1 cellular context compared by ENCODE assay signal in the genomic region with DNA sequence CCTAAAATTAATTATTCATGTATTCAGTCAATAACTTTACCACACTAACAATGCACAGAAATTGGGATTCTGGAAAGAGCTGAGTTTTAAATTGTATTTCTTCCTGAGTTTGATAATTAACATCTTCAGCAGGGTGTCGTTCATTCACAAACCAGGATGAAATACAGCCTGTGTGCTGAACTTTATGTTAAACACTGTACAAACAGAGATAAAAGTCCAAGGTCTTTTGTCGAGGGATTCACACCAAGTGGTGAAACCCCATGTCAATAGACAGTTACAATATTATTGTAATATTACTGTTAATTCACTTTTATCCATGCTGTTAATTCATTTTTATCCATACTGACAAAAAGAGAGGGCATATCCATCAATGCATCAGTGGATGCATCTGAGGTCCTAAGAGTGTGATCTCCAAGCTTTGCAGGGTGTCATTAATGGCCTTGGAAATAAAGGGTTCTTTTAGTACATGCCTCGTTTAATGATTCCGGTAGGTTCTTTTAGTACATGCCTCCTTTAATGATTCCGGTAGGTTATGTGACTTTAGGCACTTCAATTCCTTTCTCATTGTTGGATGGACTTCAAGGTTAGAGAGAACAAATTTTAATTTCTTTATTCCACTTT.
TF ChIP-seq lines count a peak whose summit lies in the region.

No MANE protein-coding gene starts in this region.

TF ChIP-seq in HepG2, 621 proteins besides CTCF, POLR2A, EP300 and RAD21 (continued from another document and continues in another):
- no peak for TF ChIP-seq MED8 (CRISPR knock-in tag; IDR thresholded peaks at IDR 0.05; ENCODE audit: insufficient replicate concordance)
- no peak for TF ChIP-seq ZNF747 (CRISPR knock-in tag; IDR thresholded peaks at IDR 0.05; ENCODE audit: borderline replicate concordance)
- TF ChIP-seq HNRNPK (IDR thresholded peaks at IDR 0.05; ENCODE audit: low read depth, low read length, poor library complexity, severe bottlenecking) = no peak
- TF ChIP-seq ZNF773 (CRISPR knock-in tag; IDR thresholded peaks at IDR 0.05; ENCODE audit: borderline replicate concordance) = no peak
- TF ChIP-seq, protein P1, sequence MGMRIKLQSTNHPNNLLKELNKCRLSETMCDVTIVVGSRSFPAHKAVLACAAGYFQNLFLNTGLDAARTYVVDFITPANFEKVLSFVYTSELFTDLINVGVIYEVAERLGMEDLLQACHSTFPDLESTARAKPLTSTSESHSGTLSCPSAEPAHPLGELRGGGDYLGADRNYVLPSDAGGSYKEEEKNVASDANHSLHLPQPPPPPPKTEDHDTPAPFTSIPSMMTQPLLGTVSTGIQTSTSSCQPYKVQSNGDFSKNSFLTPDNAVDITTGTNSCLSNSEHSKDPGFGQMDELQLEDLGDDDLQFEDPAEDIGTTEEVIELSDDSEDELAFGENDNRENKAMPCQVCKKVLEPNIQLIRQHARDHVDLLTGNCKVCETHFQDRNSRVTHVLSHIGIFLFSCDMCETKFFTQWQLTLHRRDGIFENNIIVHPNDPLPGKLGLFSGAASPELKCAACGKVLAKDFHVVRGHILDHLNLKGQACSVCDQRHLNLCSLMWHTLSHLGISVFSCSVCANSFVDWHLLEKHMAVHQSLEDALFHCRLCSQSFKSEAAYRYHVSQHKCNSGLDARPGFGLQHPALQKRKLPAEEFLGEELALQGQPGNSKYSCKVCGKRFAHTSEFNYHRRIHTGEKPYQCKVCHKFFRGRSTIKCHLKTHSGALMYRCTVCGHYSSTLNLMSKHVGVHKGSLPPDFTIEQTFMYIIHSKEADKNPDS (CRISPR knock-in tag; IDR thresholded peaks at IDR 0.05) = no peak
- TF ChIP-seq RARA (CRISPR knock-in tag; IDR thresholded peaks at IDR 0.05) = peak; percentile 82
- no peak for TF ChIP-seq ELF1 (CRISPR knock-in tag; IDR thresholded peaks at IDR 0.05)
- TF ChIP-seq, protein P2, sequence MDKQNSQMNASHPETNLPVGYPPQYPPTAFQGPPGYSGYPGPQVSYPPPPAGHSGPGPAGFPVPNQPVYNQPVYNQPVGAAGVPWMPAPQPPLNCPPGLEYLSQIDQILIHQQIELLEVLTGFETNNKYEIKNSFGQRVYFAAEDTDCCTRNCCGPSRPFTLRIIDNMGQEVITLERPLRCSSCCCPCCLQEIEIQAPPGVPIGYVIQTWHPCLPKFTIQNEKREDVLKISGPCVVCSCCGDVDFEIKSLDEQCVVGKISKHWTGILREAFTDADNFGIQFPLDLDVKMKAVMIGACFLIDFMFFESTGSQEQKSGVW (CRISPR knock-in tag; IDR thresholded peaks at IDR 0.05; ENCODE audit: borderline replicate concordance) = no peak
- TF ChIP-seq U2AF1 (optimal IDR thresholded peaks at IDR 0.05; ENCODE audit: low read depth, low read length) = no peak
- TF ChIP-seq SP140L (CRISPR knock-in tag; IDR thresholded peaks at IDR 0.05; ENCODE audit: borderline replicate concordance) = 0 out of 2 replicates have a peak, but pooled peaks have one; percentile 29
- no peak for TF ChIP-seq ZNF333 (CRISPR knock-in tag; IDR thresholded peaks at IDR 0.05; ENCODE audit: borderline replicate concordance)
- no peak for TF ChIP-seq ZSCAN21 (CRISPR knock-in tag; IDR thresholded peaks at IDR 0.05; ENCODE audit: borderline replicate concordance)
- no peak for TF ChIP-seq ZEB1 (IDR thresholded peaks at IDR 0.05; ENCODE audit: insufficient replicate concordance, low read depth)
- peak; percentile 80 for TF ChIP-seq ZMYM4 (CRISPR knock-in tag; IDR thresholded peaks at IDR 0.05)
- no peak for TF ChIP-seq ZBTB7A (CRISPR knock-in tag; IDR thresholded peaks at IDR 0.05)
- no peak for TF ChIP-seq TAF15 (IDR thresholded peaks at IDR 0.05; ENCODE audit: low read depth, low read length, poor library complexity, severe bottlenecking)
- TF ChIP-seq ONECUT2 (CRISPR knock-in tag; IDR thresholded peaks at IDR 0.05) = no peak
- TF ChIP-seq MED1 (CRISPR knock-in tag; IDR thresholded peaks at IDR 0.05) = peak; percentile 61
- 0 out of 2 replicates have a peak, but pooled peaks have one; percentile 30 for TF ChIP-seq ELF3 (CRISPR knock-in tag; IDR thresholded peaks at IDR 0.05)
- TF ChIP-seq AHR (CRISPR knock-in tag; IDR thresholded peaks at IDR 0.05) = no peak
- no peak for TF ChIP-seq CENPX (CRISPR knock-in tag; IDR thresholded peaks at IDR 0.05)
- TF ChIP-seq ZNF160 (CRISPR knock-in tag; IDR thresholded peaks at IDR 0.05) = no peak
- no peak for TF ChIP-seq SUZ12 (IDR thresholded peaks at IDR 0.05; ENCODE audit: low read depth, low read length)
- no peak for TF ChIP-seq PHF8 (CRISPR knock-in tag; IDR thresholded peaks at IDR 0.05)
- TF ChIP-seq, protein P3, sequence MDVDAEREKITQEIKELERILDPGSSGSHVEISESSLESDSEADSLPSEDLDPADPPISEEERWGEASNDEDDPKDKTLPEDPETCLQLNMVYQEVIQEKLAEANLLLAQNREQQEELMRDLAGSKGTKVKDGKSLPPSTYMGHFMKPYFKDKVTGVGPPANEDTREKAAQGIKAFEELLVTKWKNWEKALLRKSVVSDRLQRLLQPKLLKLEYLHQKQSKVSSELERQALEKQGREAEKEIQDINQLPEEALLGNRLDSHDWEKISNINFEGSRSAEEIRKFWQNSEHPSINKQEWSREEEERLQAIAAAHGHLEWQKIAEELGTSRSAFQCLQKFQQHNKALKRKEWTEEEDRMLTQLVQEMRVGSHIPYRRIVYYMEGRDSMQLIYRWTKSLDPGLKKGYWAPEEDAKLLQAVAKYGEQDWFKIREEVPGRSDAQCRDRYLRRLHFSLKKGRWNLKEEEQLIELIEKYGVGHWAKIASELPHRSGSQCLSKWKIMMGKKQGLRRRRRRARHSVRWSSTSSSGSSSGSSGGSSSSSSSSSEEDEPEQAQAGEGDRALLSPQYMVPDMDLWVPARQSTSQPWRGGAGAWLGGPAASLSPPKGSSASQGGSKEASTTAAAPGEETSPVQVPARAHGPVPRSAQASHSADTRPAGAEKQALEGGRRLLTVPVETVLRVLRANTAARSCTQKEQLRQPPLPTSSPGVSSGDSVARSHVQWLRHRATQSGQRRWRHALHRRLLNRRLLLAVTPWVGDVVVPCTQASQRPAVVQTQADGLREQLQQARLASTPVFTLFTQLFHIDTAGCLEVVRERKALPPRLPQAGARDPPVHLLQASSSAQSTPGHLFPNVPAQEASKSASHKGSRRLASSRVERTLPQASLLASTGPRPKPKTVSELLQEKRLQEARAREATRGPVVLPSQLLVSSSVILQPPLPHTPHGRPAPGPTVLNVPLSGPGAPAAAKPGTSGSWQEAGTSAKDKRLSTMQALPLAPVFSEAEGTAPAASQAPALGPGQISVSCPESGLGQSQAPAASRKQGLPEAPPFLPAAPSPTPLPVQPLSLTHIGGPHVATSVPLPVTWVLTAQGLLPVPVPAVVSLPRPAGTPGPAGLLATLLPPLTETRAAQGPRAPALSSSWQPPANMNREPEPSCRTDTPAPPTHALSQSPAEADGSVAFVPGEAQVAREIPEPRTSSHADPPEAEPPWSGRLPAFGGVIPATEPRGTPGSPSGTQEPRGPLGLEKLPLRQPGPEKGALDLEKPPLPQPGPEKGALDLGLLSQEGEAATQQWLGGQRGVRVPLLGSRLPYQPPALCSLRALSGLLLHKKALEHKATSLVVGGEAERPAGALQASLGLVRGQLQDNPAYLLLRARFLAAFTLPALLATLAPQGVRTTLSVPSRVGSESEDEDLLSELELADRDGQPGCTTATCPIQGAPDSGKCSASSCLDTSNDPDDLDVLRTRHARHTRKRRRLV (CRISPR knock-in tag; IDR thresholded peaks at IDR 0.05) = no peak
- TF ChIP-seq, protein P4, sequence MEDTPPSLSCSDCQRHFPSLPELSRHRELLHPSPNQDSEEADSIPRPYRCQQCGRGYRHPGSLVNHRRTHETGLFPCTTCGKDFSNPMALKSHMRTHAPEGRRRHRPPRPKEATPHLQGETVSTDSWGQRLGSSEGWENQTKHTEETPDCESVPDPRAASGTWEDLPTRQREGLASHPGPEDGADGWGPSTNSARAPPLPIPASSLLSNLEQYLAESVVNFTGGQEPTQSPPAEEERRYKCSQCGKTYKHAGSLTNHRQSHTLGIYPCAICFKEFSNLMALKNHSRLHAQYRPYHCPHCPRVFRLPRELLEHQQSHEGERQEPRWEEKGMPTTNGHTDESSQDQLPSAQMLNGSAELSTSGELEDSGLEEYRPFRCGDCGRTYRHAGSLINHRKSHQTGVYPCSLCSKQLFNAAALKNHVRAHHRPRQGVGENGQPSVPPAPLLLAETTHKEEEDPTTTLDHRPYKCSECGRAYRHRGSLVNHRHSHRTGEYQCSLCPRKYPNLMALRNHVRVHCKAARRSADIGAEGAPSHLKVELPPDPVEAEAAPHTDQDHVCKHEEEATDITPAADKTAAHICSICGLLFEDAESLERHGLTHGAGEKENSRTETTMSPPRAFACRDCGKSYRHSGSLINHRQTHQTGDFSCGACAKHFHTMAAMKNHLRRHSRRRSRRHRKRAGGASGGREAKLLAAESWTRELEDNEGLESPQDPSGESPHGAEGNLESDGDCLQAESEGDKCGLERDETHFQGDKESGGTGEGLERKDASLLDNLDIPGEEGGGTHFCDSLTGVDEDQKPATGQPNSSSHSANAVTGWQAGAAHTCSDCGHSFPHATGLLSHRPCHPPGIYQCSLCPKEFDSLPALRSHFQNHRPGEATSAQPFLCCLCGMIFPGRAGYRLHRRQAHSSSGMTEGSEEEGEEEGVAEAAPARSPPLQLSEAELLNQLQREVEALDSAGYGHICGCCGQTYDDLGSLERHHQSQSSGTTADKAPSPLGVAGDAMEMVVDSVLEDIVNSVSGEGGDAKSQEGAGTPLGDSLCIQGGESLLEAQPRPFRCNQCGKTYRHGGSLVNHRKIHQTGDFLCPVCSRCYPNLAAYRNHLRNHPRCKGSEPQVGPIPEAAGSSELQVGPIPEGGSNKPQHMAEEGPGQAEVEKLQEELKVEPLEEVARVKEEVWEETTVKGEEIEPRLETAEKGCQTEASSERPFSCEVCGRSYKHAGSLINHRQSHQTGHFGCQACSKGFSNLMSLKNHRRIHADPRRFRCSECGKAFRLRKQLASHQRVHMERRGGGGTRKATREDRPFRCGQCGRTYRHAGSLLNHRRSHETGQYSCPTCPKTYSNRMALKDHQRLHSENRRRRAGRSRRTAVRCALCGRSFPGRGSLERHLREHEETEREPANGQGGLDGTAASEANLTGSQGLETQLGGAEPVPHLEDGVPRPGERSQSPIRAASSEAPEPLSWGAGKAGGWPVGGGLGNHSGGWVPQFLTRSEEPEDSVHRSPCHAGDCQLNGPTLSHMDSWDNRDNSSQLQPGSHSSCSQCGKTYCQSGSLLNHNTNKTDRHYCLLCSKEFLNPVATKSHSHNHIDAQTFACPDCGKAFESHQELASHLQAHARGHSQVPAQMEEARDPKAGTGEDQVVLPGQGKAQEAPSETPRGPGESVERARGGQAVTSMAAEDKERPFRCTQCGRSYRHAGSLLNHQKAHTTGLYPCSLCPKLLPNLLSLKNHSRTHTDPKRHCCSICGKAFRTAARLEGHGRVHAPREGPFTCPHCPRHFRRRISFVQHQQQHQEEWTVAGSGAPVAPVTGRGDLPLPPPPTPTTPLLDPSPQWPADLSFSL (CRISPR knock-in tag; IDR thresholded peaks at IDR 0.05) = no peak; the same call in 1 of the 2 replicates
- no peak for TF ChIP-seq ZNF788 (CRISPR knock-in tag; IDR thresholded peaks at IDR 0.05; ENCODE audit: borderline replicate concordance)
- TF ChIP-seq THYN1 (CRISPR knock-in tag; IDR thresholded peaks at IDR 0.05; ENCODE audit: borderline replicate concordance, low read depth) = no peak
- no peak for TF ChIP-seq HNRNPUL1 (IDR thresholded peaks at IDR 0.05; ENCODE audit: low read depth, low read length)
- TF ChIP-seq ZBTB42 (CRISPR knock-in tag; IDR thresholded peaks at IDR 0.05) = no peak
- TF ChIP-seq HMG20A (CRISPR knock-in tag; IDR thresholded peaks at IDR 0.05; ENCODE audit: borderline replicate concordance) = peak; percentile 89
- no peak for TF ChIP-seq BRD4 (CRISPR knock-in tag; IDR thresholded peaks at IDR 0.05)
- TF ChIP-seq FOXJ3 (CRISPR knock-in tag; IDR thresholded peaks at IDR 0.05; ENCODE audit: borderline replicate concordance) = peak; percentile 75; the same call in 1 of the 2 replicates
- TF ChIP-seq ZNF496 (CRISPR knock-in tag; IDR thresholded peaks at IDR 0.05; ENCODE audit: insufficient replicate concordance) = no peak
- TF ChIP-seq SOX6 (IDR thresholded peaks at IDR 0.05) = no peak
- TF ChIP-seq SOX6 (CRISPR knock-in tag; IDR thresholded peaks at IDR 0.05) = peak; percentile 82
- TF ChIP-seq, protein P5, sequence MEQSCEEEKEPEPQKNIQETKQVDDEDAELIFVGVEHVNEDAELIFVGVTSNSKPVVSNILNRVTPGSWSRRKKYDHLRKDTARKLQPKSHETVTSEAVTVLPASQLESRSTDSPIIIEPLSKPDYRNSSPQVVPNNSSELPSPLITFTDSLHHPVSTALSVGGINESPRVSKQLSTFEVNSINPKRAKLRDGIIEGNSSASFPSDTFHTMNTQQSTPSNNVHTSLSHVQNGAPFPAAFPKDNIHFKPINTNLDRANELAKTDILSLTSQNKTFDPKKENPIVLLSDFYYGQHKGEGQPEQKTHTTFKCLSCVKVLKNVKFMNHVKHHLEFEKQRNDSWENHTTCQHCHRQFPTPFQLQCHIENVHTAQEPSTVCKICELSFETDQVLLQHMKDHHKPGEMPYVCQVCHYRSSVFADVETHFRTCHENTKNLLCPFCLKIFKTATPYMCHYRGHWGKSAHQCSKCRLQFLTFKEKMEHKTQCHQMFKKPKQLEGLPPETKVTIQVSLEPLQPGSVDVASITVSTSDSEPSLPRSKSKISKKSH (CRISPR knock-in tag; IDR thresholded peaks at IDR 0.05; ENCODE audit: borderline replicate concordance) = no peak
- TF ChIP-seq ZKSCAN5 (CRISPR knock-in tag; IDR thresholded peaks at IDR 0.05) = no peak
- no peak for TF ChIP-seq NFRKB (IDR thresholded peaks at IDR 0.05)
- no peak for TF ChIP-seq FLYWCH1 (CRISPR knock-in tag; IDR thresholded peaks at IDR 0.05)
- peak; percentile 81 for TF ChIP-seq PPARG (CRISPR knock-in tag; conservative IDR thresholded peaks at IDR 0.05)
- TF ChIP-seq, protein P6, sequence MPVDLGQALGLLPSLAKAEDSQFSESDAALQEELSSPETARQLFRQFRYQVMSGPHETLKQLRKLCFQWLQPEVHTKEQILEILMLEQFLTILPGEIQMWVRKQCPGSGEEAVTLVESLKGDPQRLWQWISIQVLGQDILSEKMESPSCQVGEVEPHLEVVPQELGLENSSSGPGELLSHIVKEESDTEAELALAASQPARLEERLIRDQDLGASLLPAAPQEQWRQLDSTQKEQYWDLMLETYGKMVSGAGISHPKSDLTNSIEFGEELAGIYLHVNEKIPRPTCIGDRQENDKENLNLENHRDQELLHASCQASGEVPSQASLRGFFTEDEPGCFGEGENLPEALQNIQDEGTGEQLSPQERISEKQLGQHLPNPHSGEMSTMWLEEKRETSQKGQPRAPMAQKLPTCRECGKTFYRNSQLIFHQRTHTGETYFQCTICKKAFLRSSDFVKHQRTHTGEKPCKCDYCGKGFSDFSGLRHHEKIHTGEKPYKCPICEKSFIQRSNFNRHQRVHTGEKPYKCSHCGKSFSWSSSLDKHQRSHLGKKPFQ (CRISPR knock-in tag; IDR thresholded peaks at IDR 0.05; ENCODE audit: insufficient replicate concordance) = peak; percentile 100
- TF ChIP-seq LCORL (IDR thresholded peaks at IDR 0.05) = no peak
- TF ChIP-seq LCORL (CRISPR knock-in tag; IDR thresholded peaks at IDR 0.05) = peak; percentile 57; the same call in 1 of the 2 replicates
- TF ChIP-seq HMG20B (CRISPR knock-in tag; conservative IDR thresholded peaks at IDR 0.05) = no peak
- no peak for TF ChIP-seq PCBP2 (optimal IDR thresholded peaks at IDR 0.05; ENCODE audit: low read depth, low read length, poor library complexity, severe bottlenecking)
- TF ChIP-seq PHB2 (IDR thresholded peaks at IDR 0.05; ENCODE audit: partially characterized antibody) = no peak
- no peak for TF ChIP-seq FIP1L1 (IDR thresholded peaks at IDR 0.05; ENCODE audit: borderline replicate concordance, insufficient read depth, low read depth, low read length)
